11 cellular contexts compared by ENCODE assay signal in genomic region chr1:8274396-8274795, GRCh38.
"Had no signal": no experiment of that assay in that cellular context is flagged by ENCODE, and none has a peak within 500 bp of the region (broad histone marks: within the 10 kb centered on the region; RNA-seq: fewer than 3 reads in every experiment).

No MANE protein-coding gene starts in this region.

- H3K27ac Mint-ChIP-seq: activated B cell treated with CpG ODN at 0.5 μM for 24 hours; activated CD4-positive, alpha-beta T cell treated with anti-CD3 and anti-CD28 coated beads, Interleukin-2, amount 10 ng/mL, durations not matched to agents 24 days and 14 days; activated naive CD4-positive, alpha-beta T cell treated with anti-CD3 and anti-CD28 coated beads for 36 hours; activated T-helper 17 cell treated with anti-CD3 and anti-CD28 coated beads, Interleukin-2, amount 50 U/mL, for 72 hours; dendritic cell treated with granulocyte-macrophage colony-stimulating factor and Interleukin-4, amounts not matched to agents 40 ng/mL and 50 ng/mL, for 4 days had no signal

- H3K36me3 Mint-ChIP-seq: naive thymus-derived CD4-positive, alpha-beta T cell had no signal

- DNase-seq: activated B cell treated with CpG ODN at 0.5 μM for 24 hours; activated CD4-positive, alpha-beta T cell treated with anti-CD3 and anti-CD28 coated beads, Interleukin-2, amount 10 ng/mL, durations not matched to agents 24 days and 14 days; activated naive CD4-positive, alpha-beta T cell treated with anti-CD3 and anti-CD28 coated beads for 36 hours; kidney; naive thymus-derived CD4-positive, alpha-beta T cell; occipital lobe; stimulated activated CD4-positive, alpha-beta T cell treated with anti-CD3 and anti-CD28 coated beads, Interleukin-15, amount 100 ng/mL, for 24 hours; stimulated activated CD4-positive, alpha-beta T cell treated with anti-CD3 and anti-CD28 coated beads, Interleukin-4, amount 100 ng/mL, for 4 hours had no signal

- H3K9me3 Mint-ChIP-seq: activated B cell treated with CpG ODN at 0.5 μM for 24 hours; activated naive CD4-positive, alpha-beta T cell treated with anti-CD3 and anti-CD28 coated beads for 36 hours; activated T-helper 17 cell treated with anti-CD3 and anti-CD28 coated beads, Interleukin-2, amount 50 U/mL, for 72 hours; central memory CD8-positive, alpha-beta T cell; dendritic cell treated with granulocyte-macrophage colony-stimulating factor and Interleukin-4, amounts not matched to agents 40 ng/mL and 50 ng/mL, for 4 days had no signal

- H3K4me1 Mint-ChIP-seq: activated B cell treated with CpG ODN at 0.5 μM for 24 hours; central memory CD8-positive, alpha-beta T cell; naive thymus-derived CD4-positive, alpha-beta T cell had no signal

- H3K4me3 Mint-ChIP-seq: activated B cell treated with CpG ODN at 0.5 μM for 24 hours; activated CD4-positive, alpha-beta T cell treated with anti-CD3 and anti-CD28 coated beads, Interleukin-2, amount 10 ng/mL, durations not matched to agents 24 days and 14 days; activated naive CD4-positive, alpha-beta T cell treated with anti-CD3 and anti-CD28 coated beads for 36 hours; activated T-helper 17 cell treated with anti-CD3 and anti-CD28 coated beads, Interleukin-2, amount 50 U/mL, for 72 hours; central memory CD8-positive, alpha-beta T cell; dendritic cell treated with granulocyte-macrophage colony-stimulating factor and Interleukin-4, amounts not matched to agents 40 ng/mL and 50 ng/mL, for 4 days; naive thymus-derived CD4-positive, alpha-beta T cell had no signal
